Comparison of ENCODE assay signal across 22 cellular contexts in genomic region chr10:56258991-56259390, GRCh38.
DNase-seq lines count a peak whose midpoint lies in the region; ATAC-seq, FAIRE-seq and TF ChIP-seq lines count a peak whose summit lies in the region.
"Had no signal": no experiment of that assay in that cellular context is flagged by ENCODE, and none has a peak within 500 bp of the region (broad histone marks: within the 10 kb centered on the region; RNA-seq: fewer than 3 reads in every experiment).

No MANE protein-coding gene starts in this region.

- no peak overlapping the region for H2AFZ ChIP-seq in GM12878 (ENCODE audit: control insufficient read depth, low read depth, low read length)

- CTCF ChIA-PET in GM12878 (lab: Yijun Ruan, JAX) = no interaction called here
- CTCF ChIA-PET in RWPE1 (lab: Yijun Ruan, JAX) = no interaction called here

- no peak overlapping the region for H3K27ac ChIP-seq in GM12878 (ENCODE audit: control insufficient read depth, insufficient read depth)
- no peak overlapping the region for H3K27ac ChIP-seq in RWPE1
- H3K27ac ChIP-seq: 22Rv1; A549; BLaER1 treated with 17β-estradiol and CSF1 and Interleukin-3, amounts not matched to agents 10 nM and 100 nM; C4-2B had no signal

- TF ChIP-seq RAD21 in GM12878 (IDR thresholded peaks at IDR 0.05; ENCODE audit: insufficient read depth, low read depth, low read length) = no peak

- DNase-seq in GM12878 (ENCODE audit: low read depth, low spot score) (no peak), RWPE1 (ENCODE audit: low spot score) (no peak), NCI-H345 treated with DMSO at 0.1 percent for 48 hours (lab: John Stamatoyannopoulos, UW; ENCODE audit: unreplicated experiment) (no peak)
- DNase-seq: AML-193; Caco-2; Calu3; CD4-positive, alpha-beta T cell; CD8-positive, alpha-beta T cell; DMS79 treated with DMSO at 0.1 percent for 48 hours; GF-D8 had no signal

- H4K20me1 ChIP-seq in GM12878 (ENCODE audit: control insufficient read depth, insufficient read depth) = no peaks in the 10 kb centered on the region
- H4K20me1 ChIP-seq: BLaER1 treated with 17β-estradiol and CSF1 and Interleukin-3, amounts not matched to agents 10 nM and 100 nM had no signal

- RAD21 ChIA-PET in GM12878 (lab: Charles Lee; ENCODE audit: unreplicated experiment) = no interaction called here

- no peaks in the 10 kb centered on the region for H3K4me1 ChIP-seq in GM12878 (ENCODE audit: control insufficient read depth, insufficient read depth, low read length)
- H3K4me1 ChIP-seq: A549; BLaER1 treated with 17β-estradiol and CSF1 and Interleukin-3, amounts not matched to agents 10 nM and 100 nM; Caco-2 had no signal

- no peaks in the 10 kb centered on the region for H3K36me3 ChIP-seq in GM12878 (ENCODE audit: control insufficient read depth in 2 of 2, insufficient read depth in 2 of 2, low read length in 1 of 2)
- H3K36me3 ChIP-seq: BLaER1 treated with 17β-estradiol and CSF1 and Interleukin-3, amounts not matched to agents 10 nM and 100 nM had no signal

- POLR2A ChIA-PET in GM12878 (lab: Charles Lee) = no interaction called here
- POLR2A ChIA-PET in RWPE1 (lab: Yijun Ruan, JAX; ENCODE audit: low non-redundant PET) = no interaction called here

- no peaks in the 10 kb centered on the region for H3K79me2 ChIP-seq in GM12878 (ENCODE audit: control insufficient read depth, insufficient read depth, low read length)

- no peak for FAIRE-seq in GM12878 (lab: Jason Lieb, UNC)
- FAIRE-seq: A549, D721Med, G401.6, GM12892, GM18507 had no signal

- intact Hi-C loops in GM12878 (cut with micrococcal nuclease; ENCODE audit: unreplicated experiment) = no loop called here

- in situ Hi-C loops in GM12878 (cut with MboI) = no loop called here

- no peak overlapping the region for H3K9ac ChIP-seq in GM12878 (ENCODE audit: control insufficient read depth, insufficient read depth, low read length)
- H3K9ac ChIP-seq: BLaER1 treated with 17β-estradiol and CSF1 and Interleukin-3, amounts not matched to agents 10 nM and 100 nM had no signal

- no TSS peak for BruUV-seq in GM12878 (replicated peaks; lab: Mats Ljungman, UMichigan)

- no peak overlapping the region for H3K4me3 ChIP-seq in GM12878
- H3K4me3 ChIP-seq: A549; BLaER1 treated with 17β-estradiol and CSF1 and Interleukin-3, amounts not matched to agents 10 nM and 100 nM had no signal

- no peak for TF ChIP-seq CTCF in GM12878 (IDR thresholded peaks at IDR 0.05 in 2 of 3, conservative IDR thresholded peaks at IDR 0.05 in 1 of 3; ENCODE audit: control insufficient read depth in 2 of 3, extremely low read depth in 1 of 3, insufficient read depth in 1 of 3, low read depth in 3 of 3, low read length in 3 of 3)
- no peak for TF ChIP-seq CTCF in RWPE1 (conservative IDR thresholded peaks at IDR 0.05; ENCODE audit: low read depth)

- TF ChIP-seq EP300 in GM12878 (IDR thresholded peaks at IDR 0.05; ENCODE audit: borderline replicate concordance in 1 of 2, control insufficient read depth in 1 of 2, low read depth in 2 of 2, low read length in 2 of 2) = no peak

- no peak overlapping the region for H3K4me2 ChIP-seq in GM12878 (ENCODE audit: control insufficient read depth, insufficient read depth)
- H3K4me2 ChIP-seq: A549; BLaER1 treated with 17β-estradiol and CSF1 and Interleukin-3, amounts not matched to agents 10 nM and 100 nM had no signal

- H3K9me3 ChIP-seq in GM12878 (replicated peaks; ENCODE audit: control insufficient read depth, insufficient read depth, low read length) = no peaks in the 10 kb centered on the region
- H3K9me3 ChIP-seq: A549; BLaER1 treated with 17β-estradiol and CSF1 and Interleukin-3, amounts not matched to agents 10 nM and 100 nM; Caco-2 had no signal

- SMC1A ChIA-PET in GM12878 (lab: Charles Lee; ENCODE audit: uncharacterized antibody, unreplicated experiment) = no interaction called here

- H3K27me3 ChIP-seq in GM12878 (replicated peaks in 1 of 2; ENCODE audit: control insufficient read depth in 2 of 2, insufficient read depth in 2 of 2, low read length in 1 of 2) = no peaks in the 10 kb centered on the region
- H3K27me3 ChIP-seq: BLaER1 treated with 17β-estradiol and CSF1 and Interleukin-3, amounts not matched to agents 10 nM and 100 nM had no signal

- ATAC-seq in GM18511 (IDR thresholded peaks at IDR 0.05; ENCODE audit: unreplicated experiment) (peak; percentile 54), GM18858 (IDR thresholded peaks at IDR 0.05; ENCODE audit: unreplicated experiment) (peak; percentile 40), GM19463 (IDR thresholded peaks at IDR 0.05; ENCODE audit: unreplicated experiment) (peak; percentile 42), GM12878 (peak; percentile 41), HG02623 (IDR thresholded peaks at IDR 0.05; ENCODE audit: unreplicated experiment) (no peak)
- ATAC-seq: A549; CD8-positive, alpha-beta T cell had no signal

- TF ChIP-seq POLR2A in GM12878 (IDR thresholded peaks at IDR 0.05; ENCODE audit: low read depth, low read length) = no peak

TF ChIP-seq in GM12878, 131 proteins besides CTCF, POLR2A, EP300 and RAD21:
- TF ChIP-seq ELK1 (IDR thresholded peaks at IDR 0.05; ENCODE audit: low read depth, low read length) = no peak
- TF ChIP-seq EED (IDR thresholded peaks at IDR 0.05; ENCODE audit: low read depth) = no peak
- TF ChIP-seq RELA (IDR thresholded peaks at IDR 0.05; ENCODE audit: borderline replicate concordance, partially characterized antibody) = no peak
- TF ChIP-seq ZNF622 (IDR thresholded peaks at IDR 0.05) = no peak
- TF ChIP-seq SMAD1 (IDR thresholded peaks at IDR 0.05; ENCODE audit: low read depth, partially characterized antibody) = no peak
- TF ChIP-seq SP1 (IDR thresholded peaks at IDR 0.05; ENCODE audit: low read depth, low read length) = no peak
- TF ChIP-seq CREB1 (IDR thresholded peaks at IDR 0.05; ENCODE audit: low read depth) = no peak
- no peak for TF ChIP-seq ZSCAN29 (IDR thresholded peaks at IDR 0.05)
- no peak for TF ChIP-seq TBL1XR1 (IDR thresholded peaks at IDR 0.05; ENCODE audit: low read depth, low read length)
- TF ChIP-seq ZBED1 (IDR thresholded peaks at IDR 0.05; ENCODE audit: borderline replicate concordance) = no peak
- no peak for TF ChIP-seq BHLHE40 (IDR thresholded peaks at IDR 0.05; ENCODE audit: borderline replicate concordance in 1 of 2, low read depth in 2 of 2, low read length in 1 of 2)
- no peak for TF ChIP-seq BMI1 (IDR thresholded peaks at IDR 0.05; ENCODE audit: borderline replicate concordance)
- TF ChIP-seq MEF2B (IDR thresholded peaks at IDR 0.05; ENCODE audit: partially characterized antibody, poor library complexity, severe bottlenecking) = no peak
- TF ChIP-seq NBN (IDR thresholded peaks at IDR 0.05) = no peak
- TF ChIP-seq SREBF1 (IDR thresholded peaks at IDR 0.05; ENCODE audit: low read length) = no peak
- no peak for TF ChIP-seq IRF4 (IDR thresholded peaks at IDR 0.05; ENCODE audit: low read depth, low read length)
